Comparison of ENCODE assay signal across 28 cellular contexts in the genomic region with DNA sequence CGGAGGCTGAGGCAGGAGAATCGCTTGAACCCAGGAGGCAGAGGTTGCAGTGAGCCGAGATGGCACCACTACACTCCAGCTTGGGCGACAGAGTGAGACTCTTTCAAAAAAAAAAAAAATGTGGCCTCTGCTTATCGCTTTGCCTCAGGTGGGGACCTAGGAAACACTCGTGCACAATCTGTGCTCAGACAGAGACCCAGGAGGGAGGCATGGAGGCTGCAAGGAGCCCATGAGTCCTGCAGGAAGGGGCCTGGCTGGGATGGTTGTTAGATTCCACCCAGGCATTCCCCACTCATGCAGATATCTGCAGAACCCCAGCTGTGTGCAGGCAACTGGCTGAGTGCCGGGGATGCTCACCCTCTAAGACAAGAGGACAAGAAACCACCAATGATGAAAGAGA.
"Had no signal": no experiment of that assay in that cellular context is flagged by ENCODE, and none has a peak within 500 bp of the region (broad histone marks: within the 10 kb centered on the region; RNA-seq: fewer than 3 reads in every experiment).

No MANE protein-coding gene starts in this region.

- H3K4me1 Mint-ChIP-seq: stimulated activated effector memory CD8-positive, alpha-beta T cell treated with anti-CD3 and anti-CD28 coated beads, Interleukin-12 subunit alpha, Interleukin-12 subunit beta, amount 100 ng/mL, for 72 hours; stimulated activated memory B cell treated with anti-CD40 and anti-IgM and Interleukin-4, amounts not matched to agents 10 μg/mL and 1 μg/mL and 100 μg/mL, for 72 hours; stimulated activated naive CD8-positive, alpha-beta T cell treated with anti-CD3 and anti-CD28 coated beads, Interleukin-15, amount 100 ng/mL, for 72 hours had no signal

- H3K4me3 ChIP-seq: stomach, suprapubic skin, testis, thoracic aorta, thyroid gland, tibial artery, tibial nerve, transverse colon, upper lobe of left lung, upper lobe of right lung, uterus, vagina had no signal

- H3K9me3 Mint-ChIP-seq: stimulated activated effector memory CD8-positive, alpha-beta T cell treated with anti-CD3 and anti-CD28 coated beads, Interleukin-12 subunit alpha, Interleukin-12 subunit beta, amount 100 ng/mL, for 72 hours; stimulated activated memory B cell treated with anti-CD40 and anti-IgM and Interleukin-4, amounts not matched to agents 10 μg/mL and 1 μg/mL and 100 μg/mL, for 72 hours; stimulated activated naive B cell treated with anti-CD40 and anti-IgM and Interleukin-4, amounts not matched to agents 10 μg/mL and 1 μg/mL and 100 μg/mL, for 72 hours; stimulated activated naive CD8-positive, alpha-beta T cell treated with anti-CD3 and anti-CD28 coated beads, Interleukin-15, amount 100 ng/mL, for 72 hours; stimulated activated naive CD8-positive, alpha-beta T cell treated with anti-CD3 and anti-CD28 coated beads, Interleukin-15, Interleukin-2, amounts not matched to agents 100 ng/mL and 50 ng/mL, for 24 hours; type B pancreatic cell had no signal

- H3K36me3 Mint-ChIP-seq: stimulated activated effector memory CD8-positive, alpha-beta T cell treated with anti-CD3 and anti-CD28 coated beads, Interleukin-12 subunit alpha, Interleukin-12 subunit beta, amount 100 ng/mL, for 72 hours; stimulated activated memory B cell treated with anti-CD40 and anti-IgM and Interleukin-4, amounts not matched to agents 10 μg/mL and 1 μg/mL and 100 μg/mL, for 72 hours; stimulated activated naive B cell treated with anti-CD40 and anti-IgM and Interleukin-4, amounts not matched to agents 10 μg/mL and 1 μg/mL and 100 μg/mL, for 72 hours; type B pancreatic cell had no signal

- H3K9me3 ChIP-seq: stomach, suprapubic skin, testis, thoracic aorta, thyroid gland, tibial artery, tibial nerve, transverse colon, upper lobe of left lung, upper lobe of right lung, uterus, vagina had no signal

- H3K27me3 Mint-ChIP-seq: stimulated activated naive CD8-positive, alpha-beta T cell treated with anti-CD3 and anti-CD28 coated beads, Interleukin-15, Interleukin-2, amounts not matched to agents 100 ng/mL and 50 ng/mL, for 24 hours had no signal

- H3K36me3 ChIP-seq: stomach, suprapubic skin, thoracic aorta, thyroid gland, tibial artery, tibial nerve, transverse colon, upper lobe of left lung, upper lobe of right lung, uterus, vagina had no signal

- H3K27ac Mint-ChIP-seq: stimulated activated effector memory CD8-positive, alpha-beta T cell treated with anti-CD3 and anti-CD28 coated beads, Interleukin-12 subunit alpha, Interleukin-12 subunit beta, amount 100 ng/mL, for 72 hours; stimulated activated memory B cell treated with anti-CD40 and anti-IgM and Interleukin-4, amounts not matched to agents 10 μg/mL and 1 μg/mL and 100 μg/mL, for 72 hours; stimulated activated naive B cell treated with anti-CD40 and anti-IgM and Interleukin-4, amounts not matched to agents 10 μg/mL and 1 μg/mL and 100 μg/mL, for 72 hours; stimulated activated naive CD8-positive, alpha-beta T cell treated with anti-CD3 and anti-CD28 coated beads, Interleukin-15, amount 100 ng/mL, for 72 hours; stimulated activated naive CD8-positive, alpha-beta T cell treated with anti-CD3 and anti-CD28 coated beads, Interleukin-15, Interleukin-2, amounts not matched to agents 100 ng/mL and 50 ng/mL, for 24 hours; type B pancreatic cell had no signal

- H3K27ac ChIP-seq: stomach, suprapubic skin, testis, thoracic aorta, thyroid gland, tibial artery, tibial nerve, transverse colon, upper lobe of left lung, upper lobe of right lung, uterus, vagina had no signal

- H3K27me3 ChIP-seq: testis, thyroid gland, transverse colon, upper lobe of left lung, upper lobe of right lung, uterus, vagina had no signal

- H3K4me1 ChIP-seq: testis, thyroid gland, upper lobe of right lung, uterus, vagina had no signal

- DNase-seq: stimulated activated CD4-positive, alpha-beta T cell treated with anti-CD3 and anti-CD28 coated beads, Interleukin-2, amount 100 ng/mL, for 48 hours; stimulated activated CD4-positive, alpha-beta T cell treated with anti-CD3 and anti-CD28 coated beads, Interleukin-4, amount 100 ng/mL, for 1 hour; stimulated activated CD4-positive, alpha-beta T cell treated with anti-CD3 and anti-CD28 coated beads, Interleukin-4, amount 100 ng/mL, for 24 hours; stimulated activated CD4-positive, alpha-beta T cell treated with anti-CD3 and anti-CD28 coated beads, Interleukin-4, amount 100 ng/mL, for 4 hours; stimulated activated CD8-positive, alpha-beta memory T cell treated with anti-CD3 and anti-CD28 coated beads, Interleukin-4, amount 100 ng/mL, for 48 hours; stimulated activated naive B cell treated with anti-CD40 and anti-IgM and Interleukin-4, amounts not matched to agents 10 μg/mL and 1 μg/mL and 100 μg/mL, for 72 hours; stimulated activated naive CD4-positive, alpha-beta T cell; stimulated activated naive CD4-positive, alpha-beta T cell treated with Interleukin-2 at 50 U/mL for 16 hours; stimulated activated naive CD8-positive, alpha-beta T cell treated with anti-CD3 and anti-CD28 coated beads, Interleukin-15, amount 100 ng/mL, for 72 hours; stimulated activated naive CD8-positive, alpha-beta T cell treated with anti-CD3 and anti-CD28 coated beads, Interleukin-15, Interleukin-2, amounts not matched to agents 100 U/mL and 50 U/mL, for 24 hours; stomach; substantia nigra; testis; thyroid gland; tibial artery; transverse colon; trophoblast cell; upper lobe of left lung; upper lobe of right lung; uterus had no signal

- ATAC-seq: stimulated activated effector memory CD8-positive, alpha-beta T cell treated with anti-CD3 and anti-CD28 coated beads, Interleukin-12 subunit alpha, Interleukin-12 subunit beta, amount 100 ng/mL, for 72 hours; stimulated activated memory B cell treated with anti-CD40 and anti-IgM and Interleukin-4, amounts not matched to agents 10 μg/mL and 1 μg/mL and 100 μg/mL, for 72 hours; stimulated activated naive B cell treated with anti-CD40 and anti-IgM and Interleukin-4, amounts not matched to agents 10 μg/mL and 1 μg/mL and 100 μg/mL, for 72 hours; stimulated activated naive CD8-positive, alpha-beta T cell treated with anti-CD3 and anti-CD28 coated beads, Interleukin-15, amount 100 ng/mL, for 72 hours; stimulated activated naive CD8-positive, alpha-beta T cell treated with anti-CD3 and anti-CD28 coated beads, Interleukin-15, Interleukin-2, amounts not matched to agents 100 U/mL and 50 U/mL, for 24 hours; upper lobe of right lung had no signal

- H3K4me3 Mint-ChIP-seq: stimulated activated effector memory CD8-positive, alpha-beta T cell treated with anti-CD3 and anti-CD28 coated beads, Interleukin-12 subunit alpha, Interleukin-12 subunit beta, amount 100 ng/mL, for 72 hours; stimulated activated memory B cell treated with anti-CD40 and anti-IgM and Interleukin-4, amounts not matched to agents 10 μg/mL and 1 μg/mL and 100 μg/mL, for 72 hours; stimulated activated naive B cell treated with anti-CD40 and anti-IgM and Interleukin-4, amounts not matched to agents 10 μg/mL and 1 μg/mL and 100 μg/mL, for 72 hours; stimulated activated naive CD8-positive, alpha-beta T cell treated with anti-CD3 and anti-CD28 coated beads, Interleukin-15, amount 100 ng/mL, for 72 hours; stimulated activated naive CD8-positive, alpha-beta T cell treated with anti-CD3 and anti-CD28 coated beads, Interleukin-15, Interleukin-2, amounts not matched to agents 100 ng/mL and 50 ng/mL, for 24 hours; type B pancreatic cell had no signal
